In the genomic region with DNA sequence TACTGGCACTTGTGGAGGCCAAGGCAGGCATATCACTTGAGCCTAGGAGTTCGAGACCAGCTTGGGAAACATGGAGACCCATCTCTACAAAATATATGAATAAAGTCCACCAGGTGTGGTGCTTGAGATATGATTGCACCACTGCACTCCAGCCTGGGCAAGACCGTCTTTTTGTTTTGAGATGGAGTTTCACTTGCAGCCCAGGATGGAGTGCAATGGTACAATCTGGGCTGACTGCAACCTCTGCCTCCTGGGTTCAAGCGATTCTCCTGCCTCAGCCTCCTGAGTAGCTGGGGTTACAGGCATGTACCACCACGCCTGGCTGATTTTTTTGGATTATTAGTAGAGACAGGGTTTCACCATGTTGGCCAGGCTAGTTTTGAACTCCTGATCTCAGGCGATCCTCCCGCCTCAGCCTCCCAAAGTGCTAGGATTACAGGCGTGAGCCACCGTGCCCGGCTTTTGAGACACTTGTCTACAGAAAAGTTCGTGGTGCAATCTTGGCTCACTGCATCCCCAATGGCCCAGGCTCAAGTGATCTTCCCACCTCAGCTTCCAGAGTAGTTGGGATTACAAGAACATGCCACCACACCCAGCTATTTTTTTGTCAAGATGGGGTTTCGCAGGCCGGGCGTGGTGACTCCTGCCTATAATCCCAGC, we compare ENCODE assay signal across 23 cellular contexts. TPM values are rescaled to one million over a fixed set of nuclear protein-coding genes. Genes with fewer than 3 reads are reported as not detected.
A peak's percentile ranks its signal among the peaks of the same experiment; 100 is the strongest.
DNase-seq lines count a peak whose midpoint lies in the region; ATAC-seq, FAIRE-seq and TF ChIP-seq lines count a peak whose summit lies in the region.
"Had no signal": no experiment of that assay in that cellular context is flagged by ENCODE, and none has a peak within 500 bp of the region (broad histone marks: within the 10 kb centered on the region; RNA-seq: fewer than 3 reads in every experiment).

No MANE protein-coding gene starts in this region.

- H3K27me3 ChIP-seq in OCI-LY3 (ENCODE audit: low read depth, low read length) = no peaks in the 10 kb centered on the region
- no peaks in the 10 kb centered on the region for H3K27me3 ChIP-seq in GM12878 (replicated peaks in 1 of 2; ENCODE audit: control insufficient read depth in 2 of 2, insufficient read depth in 2 of 2, low read length in 1 of 2)
- H3K27me3 ChIP-seq: BLaER1, heart left ventricle, MG63, SJCRH30, upper lobe of left lung had no signal

- H3K9ac ChIP-seq in OCI-LY3 (ENCODE audit: low read length) (no peak overlapping the region), GM12878 (ENCODE audit: control insufficient read depth, insufficient read depth, low read length) (no peak overlapping the region)
- H3K9ac ChIP-seq: BLaER1 had no signal

- BruUV-seq in GM12878 (replicated peaks; lab: Mats Ljungman, UMichigan) = no TSS peak

- H3K27ac ChIP-seq in OCI-LY3 (ENCODE audit: low read length) = peak overlapping the region; percentile 43
- H3K27ac ChIP-seq in GM12878 (ENCODE audit: control insufficient read depth, insufficient read depth) = no peak overlapping the region
- H3K27ac ChIP-seq: A549, BLaER1, heart left ventricle, left ventricle myocardium inferior, SJCRH30, upper lobe of left lung, VCaP had no signal

- CTCF ChIA-PET in activated CD8-positive, alpha-beta T cell treated with anti-CD3 and anti-CD28 coated beads for 36 hours (lab: Charles Lee) = interaction anchor here (2.2 kb wide), 1 partner anchor 26 kb away, joined by 6 read pairs; no protein-coding TSS in a partner anchor
- CTCF ChIA-PET in activated CD8-positive, alpha-beta T cell treated with anti-CD3 and anti-CD28 coated beads, Interleukin-2, amount 10 ng/mL, durations not matched to agents 7 days and 5 days (lab: Charles Lee) = interaction anchor here (1.3 kb wide), 1 partner anchor 25 kb away, joined by 5 read pairs; no protein-coding TSS in a partner anchor
- CTCF ChIA-PET in GM12878 (lab: Yijun Ruan, JAX) = interaction anchor here (1.7 kb wide), 1 partner anchor 25 kb away, joined by 7 read pairs; no protein-coding TSS in a partner anchor

- H4K20me1 ChIP-seq in OCI-LY3 (ENCODE audit: insufficient read depth, low read length) (peaks cover 8% of the 10 kb centered on the region; the same call in 1 of the 2 replicates), GM12878 (ENCODE audit: control insufficient read depth, insufficient read depth) (no peaks in the 10 kb centered on the region)

- H3K9me3 Mint-ChIP-seq in activated CD8-positive, alpha-beta T cell treated with anti-CD3 and anti-CD28 coated beads for 36 hours = no peaks in the 10 kb centered on the region
- no peaks in the 10 kb centered on the region for H3K9me3 Mint-ChIP-seq in activated CD8-positive, alpha-beta T cell treated with anti-CD3 and anti-CD28 coated beads, Interleukin-2, amount 10 ng/mL, durations not matched to agents 7 days and 5 days (ENCODE audit: insufficient read depth)
- H3K9me3 Mint-ChIP-seq in osteocyte (ENCODE audit: unreplicated experiment) (no peaks in the 10 kb centered on the region), progenitor cell of endocrine pancreas (ENCODE audit: low read depth) (no peaks in the 10 kb centered on the region)
- H3K9me3 Mint-ChIP-seq: activated T-helper 2 cell treated with anti-CD3 and anti-CD28 coated beads, Interferon-gamma antibody, Interleukin-2, Interleukin-4, amounts not matched to agents 10 μg/mL and 5 μg/mL and 100 μg/mL, durations not matched to agents 14 hours and 24 hours and 36 hours; dendritic cell treated with granulocyte-macrophage colony-stimulating factor and Interleukin-4, amounts not matched to agents 40 ng/mL and 50 ng/mL, for 4 days had no signal

- no peak for FAIRE-seq in GM12878 (lab: Jason Lieb, UNC)
- no peak for FAIRE-seq in urothelium cell line (lab: Jason Lieb, UNC)
- FAIRE-seq: A549 had no signal

- no peak overlapping the region for H2AFZ ChIP-seq in OCI-LY3 (ENCODE audit: low read depth, low read length)
- no peak overlapping the region for H2AFZ ChIP-seq in GM12878 (ENCODE audit: control insufficient read depth, low read depth, low read length)

- 82% methylated on average over 13 of the region's 13 CpGs for WGBS in GM12878 (ENCODE audit: insufficient coverage, insufficient replicate concordance, low lambda C conversion rate, missing lambda C conversion rate)

- H3K27me3 Mint-ChIP-seq in activated CD8-positive, alpha-beta T cell treated with anti-CD3 and anti-CD28 coated beads for 36 hours = no peaks in the 10 kb centered on the region
- no peaks in the 10 kb centered on the region for H3K27me3 Mint-ChIP-seq in activated CD8-positive, alpha-beta T cell treated with anti-CD3 and anti-CD28 coated beads, Interleukin-2, amount 10 ng/mL, durations not matched to agents 7 days and 5 days (ENCODE audit: low read depth)
- H3K27me3 Mint-ChIP-seq in osteocyte (ENCODE audit: unreplicated experiment) (no peaks in the 10 kb centered on the region), progenitor cell of endocrine pancreas (no peaks in the 10 kb centered on the region)
- H3K27me3 Mint-ChIP-seq: dendritic cell treated with granulocyte-macrophage colony-stimulating factor and Interleukin-4, amounts not matched to agents 40 ng/mL and 50 ng/mL, for 4 days had no signal

- intact Hi-C loops in activated CD8-positive, alpha-beta T cell treated with anti-CD3 and anti-CD28 coated beads for 36 hours (cut with micrococcal nuclease) = no loop called here
- intact Hi-C loops in GM12878 (cut with micrococcal nuclease; ENCODE audit: unreplicated experiment) = no loop called here

- SMC1A ChIA-PET in GM12878 (lab: Charles Lee; ENCODE audit: uncharacterized antibody, unreplicated experiment) = interaction anchor here (0.6 to 3.9 kb wide), 9 partner anchors 8 to 323 kb away, joined by 3 to 20 read pairs (median 3); a partner anchor contains a TSS

- peaks cover 28% of the 10 kb centered on the region for H3K36me3 ChIP-seq in OCI-LY3 (replicated peaks; ENCODE audit: low read depth, low read length)
- H3K36me3 ChIP-seq in GM12878 (ENCODE audit: control insufficient read depth in 2 of 2, insufficient read depth in 2 of 2, low read length in 1 of 2) = peaks cover 8 to 24% of the 10 kb centered on the region in 2 experiments

- H3K4me3 ChIP-seq in OCI-LY3 (ENCODE audit: low read length) = no peak overlapping the region
- H3K4me3 ChIP-seq in GM12878 = no peak overlapping the region
- H3K4me3 ChIP-seq: A549, BLaER1, heart left ventricle, left ventricle myocardium inferior, MG63, SJCRH30, upper lobe of left lung had no signal

- peaks cover 30% of the 10 kb centered on the region for H3K36me3 Mint-ChIP-seq in activated CD8-positive, alpha-beta T cell treated with anti-CD3 and anti-CD28 coated beads for 36 hours (ENCODE audit: low read depth)
- H3K36me3 Mint-ChIP-seq in activated CD8-positive, alpha-beta T cell treated with anti-CD3 and anti-CD28 coated beads, Interleukin-2, amount 10 ng/mL, durations not matched to agents 7 days and 5 days (ENCODE audit: low read depth) = peaks cover 43% of the 10 kb centered on the region
- H3K36me3 Mint-ChIP-seq in osteocyte (ENCODE audit: unreplicated experiment) (peaks cover 27% of the 10 kb centered on the region), progenitor cell of endocrine pancreas (ENCODE audit: insufficient read depth) (peaks cover 20% of the 10 kb centered on the region)

- H3K9me3 ChIP-seq in OCI-LY3 (ENCODE audit: insufficient read depth, low read length) = no peaks in the 10 kb centered on the region
- H3K9me3 ChIP-seq in GM12878 (replicated peaks; ENCODE audit: control insufficient read depth, insufficient read depth, low read length) = no peaks in the 10 kb centered on the region
- H3K9me3 ChIP-seq: A549, heart left ventricle, left ventricle myocardium inferior, SJCRH30, upper lobe of left lung had no signal

- POLR2A ChIA-PET in activated CD8-positive, alpha-beta T cell treated with anti-CD3 and anti-CD28 coated beads for 36 hours (lab: Charles Lee) = interaction anchor here (0.8 to 3.6 kb wide), 8 partner anchors 9 to 65 kb away, joined by 3 to 20 read pairs (median 4); no protein-coding TSS in a partner anchor
- POLR2A ChIA-PET in activated CD8-positive, alpha-beta T cell treated with anti-CD3 and anti-CD28 coated beads, Interleukin-2, amount 10 ng/mL, durations not matched to agents 7 days and 5 days (lab: Charles Lee) = no interaction called here
- POLR2A ChIA-PET in GM12878 (lab: Charles Lee) = interaction anchor here (0.6 to 2.0 kb wide), 10 partner anchors 14 to 305 kb away, joined by 3 to 7 read pairs (median 4); a partner anchor contains a TSS

- H3K4me1 ChIP-seq in OCI-LY3 (ENCODE audit: low read length) = peaks cover 41% of the 10 kb centered on the region
- H3K4me1 ChIP-seq in GM12878 (ENCODE audit: control insufficient read depth, insufficient read depth, low read length) = peaks cover 15% of the 10 kb centered on the region
- H3K4me1 ChIP-seq: A549, BLaER1, heart left ventricle, SJCRH30, upper lobe of left lung had no signal

- ATAC-seq in activated CD8-positive, alpha-beta T cell treated with anti-CD3 and anti-CD28 coated beads for 36 hours = no peak
- no peak for ATAC-seq in activated CD8-positive, alpha-beta T cell treated with anti-CD3 and anti-CD28 coated beads, Interleukin-2, amount 10 ng/mL, durations not matched to agents 7 days and 5 days
- 0 out of 3 replicates have a peak, but pooled peaks have one; percentile 1 for ATAC-seq in GM12878

- peaks cover 27% of the 10 kb centered on the region for H3K4me1 Mint-ChIP-seq in activated CD8-positive, alpha-beta T cell treated with anti-CD3 and anti-CD28 coated beads for 36 hours (ENCODE audit: low read depth)
- H3K4me1 Mint-ChIP-seq in activated CD8-positive, alpha-beta T cell treated with anti-CD3 and anti-CD28 coated beads, Interleukin-2, amount 10 ng/mL, durations not matched to agents 7 days and 5 days (ENCODE audit: low read depth) = peaks cover 2% of the 10 kb centered on the region
- H3K4me1 Mint-ChIP-seq in osteocyte (ENCODE audit: unreplicated experiment) (no peaks in the 10 kb centered on the region), progenitor cell of endocrine pancreas (ENCODE audit: low read depth) (no peaks in the 10 kb centered on the region)

- H3K4me2 ChIP-seq in OCI-LY3 (ENCODE audit: low read length) (no peak overlapping the region), GM12878 (ENCODE audit: control insufficient read depth, insufficient read depth) (no peak overlapping the region)
- H3K4me2 ChIP-seq: A549, BLaER1 had no signal

- TF ChIP-seq CTCF in activated CD8-positive, alpha-beta T cell treated with anti-CD3 and anti-CD28 coated beads for 36 hours (IDR thresholded peaks at IDR 0.05) = no peak
- TF ChIP-seq CTCF in OCI-LY3 (IDR thresholded peaks at IDR 0.05; ENCODE audit: low read depth, low read length) (no peak), GM12878 (IDR thresholded peaks at IDR 0.05 in 2 of 3, conservative IDR thresholded peaks at IDR 0.05 in 1 of 3; ENCODE audit: control insufficient read depth in 2 of 3, extremely low read depth in 1 of 3, insufficient read depth in 1 of 3, low read depth in 3 of 3, low read length in 3 of 3) (no peak), osteocyte (IDR thresholded peaks at IDR 0.05) (no peak), progenitor cell of endocrine pancreas (IDR thresholded peaks at IDR 0.05; ENCODE audit: unreplicated experiment) (no peak)

- peak overlapping the region; percentile 69 for H3K27ac Mint-ChIP-seq in activated CD8-positive, alpha-beta T cell treated with anti-CD3 and anti-CD28 coated beads for 36 hours
- H3K27ac Mint-ChIP-seq in activated CD8-positive, alpha-beta T cell treated with anti-CD3 and anti-CD28 coated beads, Interleukin-2, amount 10 ng/mL, durations not matched to agents 7 days and 5 days = no peak overlapping the region
- H3K27ac Mint-ChIP-seq in osteocyte (ENCODE audit: unreplicated experiment) (no peak overlapping the region), progenitor cell of endocrine pancreas (no peak overlapping the region)
- H3K27ac Mint-ChIP-seq: activated T-helper 2 cell treated with anti-CD3 and anti-CD28 coated beads, Interferon-gamma antibody, Interleukin-2, Interleukin-4, amounts not matched to agents 10 μg/mL and 5 μg/mL and 100 μg/mL, durations not matched to agents 14 hours and 24 hours and 36 hours; dendritic cell treated with granulocyte-macrophage colony-stimulating factor and Interleukin-4, amounts not matched to agents 40 ng/mL and 50 ng/mL, for 4 days had no signal

- no peak for TF ChIP-seq EP300 in GM12878 (IDR thresholded peaks at IDR 0.05; ENCODE audit: borderline replicate concordance in 1 of 2, control insufficient read depth in 1 of 2, low read depth in 2 of 2, low read length in 2 of 2)

- in situ Hi-C loops in GM12878 (cut with MboI) = no loop called here

- TF ChIP-seq POLR2A in GM12878 (IDR thresholded peaks at IDR 0.05; ENCODE audit: low read depth, low read length) = peak; percentile 46; the same call in 1 of the 2 replicates

- TF ChIP-seq RAD21 in GM12878 (IDR thresholded peaks at IDR 0.05; ENCODE audit: insufficient read depth, low read depth, low read length) = no peak

- H3K79me2 ChIP-seq in OCI-LY3 (ENCODE audit: low read length) (peaks cover 26% of the 10 kb centered on the region), GM12878 (ENCODE audit: control insufficient read depth, insufficient read depth, low read length) (no peaks in the 10 kb centered on the region; the same call in 1 of the 2 replicates)

- RAD21 ChIA-PET in GM12878 (lab: Charles Lee; ENCODE audit: unreplicated experiment) = interaction anchor here (0.6 to 1.1 kb wide), 3 partner anchors 21 to 958 kb away, joined by 3 to 4 read pairs (median 4); no protein-coding TSS in a partner anchor

- H3K4me3 Mint-ChIP-seq in activated CD8-positive, alpha-beta T cell treated with anti-CD3 and anti-CD28 coated beads for 36 hours = no peak overlapping the region
- H3K4me3 Mint-ChIP-seq in activated CD8-positive, alpha-beta T cell treated with anti-CD3 and anti-CD28 coated beads, Interleukin-2, amount 10 ng/mL, durations not matched to agents 7 days and 5 days = no peak overlapping the region
- no peak overlapping the region for H3K4me3 Mint-ChIP-seq in osteocyte (ENCODE audit: unreplicated experiment)
- no peak overlapping the region for H3K4me3 Mint-ChIP-seq in progenitor cell of endocrine pancreas (ENCODE audit: low read depth)
- H3K4me3 Mint-ChIP-seq: dendritic cell treated with granulocyte-macrophage colony-stimulating factor and Interleukin-4, amounts not matched to agents 40 ng/mL and 50 ng/mL, for 4 days had no signal

- no peak for DNase-seq in activated CD8-positive, alpha-beta T cell treated with anti-CD3 and anti-CD28 coated beads for 36 hours
- no peak for DNase-seq in activated CD8-positive, alpha-beta T cell treated with anti-CD3 and anti-CD28 coated beads, Interleukin-2, amount 10 ng/mL, durations not matched to agents 7 days and 5 days
- no peak for DNase-seq in GM12878 (ENCODE audit: low read depth, low spot score)
- peak; percentile 70 for DNase-seq in osteocyte (ENCODE audit: extremely low spot score, unreplicated experiment)
- no peak for DNase-seq in urothelium cell line (ENCODE audit: low spot score)
- DNase-seq in NCI-H1105 (lab: John Stamatoyannopoulos, UW) = no peak
- no peak for DNase-seq in progenitor cell of endocrine pancreas (ENCODE audit: low spot score, unreplicated experiment)
- DNase-seq: amygdala; heart left ventricle; left ventricle myocardium inferior; MG63; NCI-H146; NCI-H2171 treated with DMSO at 0.1 percent for 48 hours; NCI-H526 treated with DMSO at 0.1 percent for 48 hours; SJCRH30; stimulated activated CD4-positive, alpha-beta T cell treated with anti-CD3 and anti-CD28 coated beads, Interleukin-4, amount 100 ng/mL, for 4 hours had no signal

RNA-seq across cellular contexts. Expression of a gene that starts 16.3 kb away (rescaled TPM):
- 100 to 1,000 TPM; 859 to 869 TPM for total RNA-seq in activated CD8-positive, alpha-beta T cell treated with anti-CD3 and anti-CD28 coated beads for 36 hours
- total RNA-seq in activated CD8-positive, alpha-beta T cell treated with anti-CD3 and anti-CD28 coated beads, Interleukin-2, amount 10 ng/mL, durations not matched to agents 7 days and 5 days = 100 to 1,000 TPM; 669 to 680 TPM
- 176 and 185 TPM in 2 replicates for total RNA-seq in GM12878 (2013; cell fraction: nucleolus; rRNA removed)
- total RNA-seq in GM12878 (2014; rRNA removed) (783 and 784 TPM in 2 replicates), GM12878 (2014; rRNA removed; fragmentation: Illumina TruSeq; extraction: Trizol) (665 and 686 TPM in 2 replicates), GM12878 (2021) (885 and 921 TPM in 2 replicates), osteocyte (423 TPM in 2 replicates), progenitor cell of endocrine pancreas (528 and 541 TPM in 2 replicates)
- polyA plus RNA-seq in GM12878 (2011; ENCODE audit: low read depth) = 553 TPM
- polyA plus RNA-seq in GM12878 (2011; rRNA removed) (1,766 and 1,795 TPM in 2 replicates), GM12878 (2014; fragmentation: Illumina TruSeq; extraction: Trizol) (1,076 and 1,335 TPM in 2 replicates), GM12878 (2014; fragmentation: Nextera tagmentation; extraction: Ambion mirVana) (1,000 to 10,000 TPM in 1 of 2 experiments, 100 to 1,000 TPM in 1; 671 to 1,479 TPM), GM12878 (2014; rRNA removed) (985 and 1,003 TPM in 2 replicates), GM12878 (2016; fragmentation: Nextera tagmentation; extraction: Ambion mirVana) (1,000 to 10,000 TPM; 1,765 to 1,908 TPM)
- 1,406 and 1,613 TPM in 2 replicates for polyA plus RNA-seq in GM12878 (2011; cell fraction: cytosol; rRNA removed)
- polyA plus RNA-seq in GM12878 (2011; cell fraction: nucleus; rRNA removed) = 1,140 and 1,200 TPM in 2 replicates
- polyA plus RNA-seq in GM12878 (2012) = 560 and 690 TPM in 2 replicates
- 1,399 and 1,431 TPM in 2 replicates for polyA minus RNA-seq in GM12878 (2011; rRNA and poly(A)+ RNA removed)
- polyA minus RNA-seq in GM12878 (2011; cell fraction: cytosol; rRNA and poly(A)+ RNA removed) = 364 and 420 TPM in 2 replicates
- polyA minus RNA-seq in GM12878 (2011; cell fraction: nucleus; rRNA and poly(A)+ RNA removed) = 154 and 175 TPM in 2 replicates

RNA-seq across cellular contexts. Expression of a gene that starts 26.0 kb away (rescaled TPM):
- 100 to 1,000 TPM; 381 to 406 TPM for total RNA-seq in activated CD8-positive, alpha-beta T cell treated with anti-CD3 and anti-CD28 coated beads for 36 hours
- total RNA-seq in activated CD8-positive, alpha-beta T cell treated with anti-CD3 and anti-CD28 coated beads, Interleukin-2, amount 10 ng/mL, durations not matched to agents 7 days and 5 days = 100 to 1,000 TPM; 273 to 290 TPM
- 55.1 and 58.8 TPM in 2 replicates for total RNA-seq in GM12878 (2013; cell fraction: nucleolus; rRNA removed)
- 128 and 136 TPM in 2 replicates for total RNA-seq in GM12878 (2014; rRNA removed)
- 160 and 164 TPM in 2 replicates for total RNA-seq in GM12878 (2014; rRNA removed; fragmentation: Illumina TruSeq; extraction: Trizol)
- 262 and 263 TPM in 2 replicates for total RNA-seq in GM12878 (2021)
- polyA plus RNA-seq in GM12878 (2011; ENCODE audit: low read depth) = 117 TPM
- 143 and 208 TPM in 2 replicates for polyA plus RNA-seq in GM12878 (2011; rRNA removed)
- polyA plus RNA-seq in GM12878 (2011; cell fraction: cytosol; rRNA removed) = 50.8 and 55.0 TPM in 2 replicates
- polyA plus RNA-seq in GM12878 (2011; cell fraction: nucleus; rRNA removed) = 69.1 and 79.0 TPM in 2 replicates
- 183 and 246 TPM in 2 replicates for polyA plus RNA-seq in GM12878 (2012)
- 317 and 356 TPM in 2 replicates for polyA plus RNA-seq in GM12878 (2014; fragmentation: Illumina TruSeq; extraction: Trizol)
- polyA plus RNA-seq in GM12878 (2014; fragmentation: Nextera tagmentation; extraction: Ambion mirVana) = 100 to 1,000 TPM; 117 to 186 TPM
- 135 and 154 TPM in 2 replicates for polyA plus RNA-seq in GM12878 (2014; rRNA removed)
- polyA plus RNA-seq in GM12878 (2016; fragmentation: Nextera tagmentation; extraction: Ambion mirVana) = 100 to 1,000 TPM; 509 to 520 TPM
- 47.4 and 60.2 TPM in 2 replicates for polyA minus RNA-seq in GM12878 (2011; rRNA and poly(A)+ RNA removed)
- polyA minus RNA-seq in GM12878 (2011; cell fraction: cytosol; rRNA and poly(A)+ RNA removed) = 74.6 and 80.4 TPM in 2 replicates
- polyA minus RNA-seq in GM12878 (2011; cell fraction: nucleus; rRNA and poly(A)+ RNA removed) = 26.0 and 48.0 TPM in 2 replicates
- total RNA-seq in osteocyte = 136 and 140 TPM in 2 replicates
- total RNA-seq in progenitor cell of endocrine pancreas = 231 and 234 TPM in 2 replicates

RNA-seq across cellular contexts. Expression of a gene that starts 32.0 kb away (rescaled TPM):
- 10 to 100 TPM; 80.1 to 89.3 TPM for total RNA-seq in activated CD8-positive, alpha-beta T cell treated with anti-CD3 and anti-CD28 coated beads for 36 hours
- total RNA-seq in activated CD8-positive, alpha-beta T cell treated with anti-CD3 and anti-CD28 coated beads, Interleukin-2, amount 10 ng/mL, durations not matched to agents 7 days and 5 days = 10 to 100 TPM; 92.2 to 96.0 TPM
- 246 and 249 TPM in 2 replicates for total RNA-seq in GM12878 (2013; cell fraction: nucleolus; rRNA removed)
- 27.4 and 29.5 TPM in 2 replicates for total RNA-seq in GM12878 (2014; rRNA removed)
- 15.0 and 15.8 TPM in 2 replicates for total RNA-seq in GM12878 (2014; rRNA removed; fragmentation: Illumina TruSeq; extraction: Trizol)
- 70.1 and 74.9 TPM in 2 replicates for total RNA-seq in GM12878 (2021)
- polyA plus RNA-seq in GM12878 (2011; ENCODE audit: low read depth) = 30.7 TPM
- polyA plus RNA-seq in GM12878 (2011; rRNA removed) = 44.5 and 90.2 TPM in 2 replicates
- polyA plus RNA-seq in GM12878 (2011; cell fraction: cytosol; rRNA removed) = 74.3 and 88.6 TPM in 2 replicates
- polyA plus RNA-seq in GM12878 (2011; cell fraction: nucleus; rRNA removed) = 233 and 251 TPM in 2 replicates
- polyA plus RNA-seq in GM12878 (2012) = 38.4 and 51.5 TPM in 2 replicates
- polyA plus RNA-seq in GM12878 (2014; fragmentation: Illumina TruSeq; extraction: Trizol) = 69.6 and 93.4 TPM in 2 replicates
- polyA plus RNA-seq in GM12878 (2014; fragmentation: Nextera tagmentation; extraction: Ambion mirVana) = 10 to 100 TPM in 1 of 2 experiments, 1 to 10 TPM in 1; 4.8 to 14.6 TPM
- polyA plus RNA-seq in GM12878 (2014; rRNA removed) = 49.4 and 55.9 TPM in 2 replicates
- 10 to 100 TPM; 23.0 to 30.4 TPM for polyA plus RNA-seq in GM12878 (2016; fragmentation: Nextera tagmentation; extraction: Ambion mirVana)
- 124 and 142 TPM in 2 replicates for polyA minus RNA-seq in GM12878 (2011; rRNA and poly(A)+ RNA removed)
- 34.3 and 34.4 TPM in 2 replicates for polyA minus RNA-seq in GM12878 (2011; cell fraction: cytosol; rRNA and poly(A)+ RNA removed)
- polyA minus RNA-seq in GM12878 (2011; cell fraction: nucleus; rRNA and poly(A)+ RNA removed) = 82.6 and 129 TPM in 2 replicates
- 83.1 and 91.6 TPM in 2 replicates for total RNA-seq in osteocyte
- total RNA-seq in progenitor cell of endocrine pancreas = 128 and 131 TPM in 2 replicates
